ENCODE assay signal across 1 cellular context in genomic region chr7:41787951-41788350, GRCh38.
TF ChIP-seq lines count a peak whose summit lies in the region.

No MANE protein-coding gene starts in this region.

TF ChIP-seq in IMR-90, 13 proteins besides CTCF, POLR2A, EP300 and RAD21:
- TF ChIP-seq ELK1 (IDR thresholded peaks at IDR 0.05; ENCODE audit: borderline replicate concordance, low read depth, low read length) = no peak
- TF ChIP-seq CHD1 (IDR thresholded peaks at IDR 0.05; ENCODE audit: low read depth, low read length) = no peak
- no peak for TF ChIP-seq MXI1 (IDR thresholded peaks at IDR 0.05; ENCODE audit: borderline replicate concordance, low read depth, low read length)
- no peak for TF ChIP-seq MAZ (IDR thresholded peaks at IDR 0.05; ENCODE audit: borderline replicate concordance, low read depth, low read length)
- TF ChIP-seq USF2 (IDR thresholded peaks at IDR 0.05; ENCODE audit: low read depth, low read length) = no peak
- TF ChIP-seq SMC3 (IDR thresholded peaks at IDR 0.05; ENCODE audit: low read depth, low read length) = no peak
- TF ChIP-seq RCOR1 (IDR thresholded peaks at IDR 0.05; ENCODE audit: insufficient replicate concordance, low read length) = no peak
- TF ChIP-seq MAFK (IDR thresholded peaks at IDR 0.05; ENCODE audit: low read depth, low read length) = no peak
